In genomic region chr4:174382938-174383605, GRCh38 we compare ENCODE assay signal across 7 cellular contexts.
DNase-seq lines count a peak whose midpoint lies in the region; TF ChIP-seq lines count a peak whose summit lies in the region.
"Not testable (repeated sequence)": the region's sequence is repeated elsewhere in the genome, so short reads cannot be mapped to it uniquely, and the experiment has no call there.

No MANE protein-coding gene starts in this region.

- TF ChIP-seq CTCF in WERI-Rb-1 (IDR thresholded peaks at IDR 0.05; ENCODE audit: low read depth, low read length): peak; percentile 7; the same call in 1 of the 2 replicates
- not testable (repeated sequence) for TF ChIP-seq CTCF in hepatocyte (IDR thresholded peaks at IDR 0.05; ENCODE audit: poor library complexity); mesothelial cell of epicardium (IDR thresholded peaks at IDR 0.05; ENCODE audit: unreplicated experiment); smooth muscle cell (IDR thresholded peaks at IDR 0.05; ENCODE audit: borderline replicate concordance, insufficient read depth, poor library complexity, severe bottlenecking)

- not testable (repeated sequence) for H3K4me3 ChIP-seq in WERI-Rb-1 (ENCODE audit: low read depth, low read length); hepatocyte; smooth muscle cell

- not testable (repeated sequence) for H3K27ac ChIP-seq in WERI-Rb-1; smooth muscle cell (ENCODE audit: low read depth)
- peak overlapping the region; percentile 95 for H3K27ac ChIP-seq in hepatocyte

- DNase-seq in GDM1 (lab: John Stamatoyannopoulos, UW) (peak; percentile 24), LoVo (ENCODE audit: low spot score) (peak; percentile 47), NCI-H82 treated with DMSO at 0.1 percent for 48 hours (lab: John Stamatoyannopoulos, UW; ENCODE audit: unreplicated experiment) (peak; percentile 33), WERI-Rb-1 (peak; percentile 68), hepatocyte (ENCODE audit: low spot score) (peak; percentile 24)
- DNase-seq in mesothelial cell of epicardium (ENCODE audit: low spot score in 2 of 2, unreplicated experiment in 2 of 2); smooth muscle cell (lab: John Stamatoyannopoulos, UW; ENCODE audit: unreplicated experiment): not testable (repeated sequence)

- not testable (repeated sequence) for H2AFZ ChIP-seq in hepatocyte; smooth muscle cell (ENCODE audit: low read depth)

- not testable (repeated sequence) for H3K79me2 ChIP-seq in hepatocyte; smooth muscle cell (ENCODE audit: low read depth)

- WGBS in hepatocyte (ENCODE audit: low lambda C conversion rate, missing lambda C conversion rate): 11% methylated on average over 6 of the region's 6 CpGs
- WGBS in smooth muscle cell (ENCODE audit: low lambda C conversion rate): 20% methylated on average over 6 of the region's 6 CpGs

- not testable (repeated sequence) for H3F3A ChIP-seq in smooth muscle cell (ENCODE audit: low read depth)

- not testable (repeated sequence) for H3K36me3 ChIP-seq in WERI-Rb-1; hepatocyte (replicated peaks; ENCODE audit: insufficient read depth, low read depth); smooth muscle cell (ENCODE audit: low read depth)

- not testable (repeated sequence) for H4K20me1 ChIP-seq in hepatocyte (ENCODE audit: insufficient read depth, poor library complexity, severe bottlenecking); smooth muscle cell (ENCODE audit: low read depth)

- H3K4me2 ChIP-seq in hepatocyte: not testable (repeated sequence)
- peak overlapping the region; percentile 40 for H3K4me2 ChIP-seq in smooth muscle cell

- not testable (repeated sequence) for H3K4me3 Mint-ChIP-seq in mesothelial cell of epicardium

- not testable (repeated sequence) for H3K9me3 Mint-ChIP-seq in mesothelial cell of epicardium

- H3K9me3 ChIP-seq in WERI-Rb-1 (ENCODE audit: severe bottlenecking); hepatocyte (ENCODE audit: low read depth); smooth muscle cell (replicated peaks; ENCODE audit: low read depth): not testable (repeated sequence)

- H3K4me1 ChIP-seq in hepatocyte (ENCODE audit: insufficient read depth); smooth muscle cell (ENCODE audit: low read depth): not testable (repeated sequence)

- H3K27ac Mint-ChIP-seq in mesothelial cell of epicardium: peak overlapping the region; percentile 25

- not testable (repeated sequence) for H3K36me3 Mint-ChIP-seq in mesothelial cell of epicardium

- peaks cover 37% of the 10 kb centered on the region for H3K4me1 Mint-ChIP-seq in mesothelial cell of epicardium

- not testable (repeated sequence) for H3K9me2 ChIP-seq in hepatocyte (replicated peaks; ENCODE audit: insufficient read depth)

- H3K27me3 ChIP-seq in WERI-Rb-1 (ENCODE audit: insufficient read depth, low read depth, severe bottlenecking); hepatocyte; smooth muscle cell (ENCODE audit: low read depth): not testable (repeated sequence)

- H3K9ac ChIP-seq in smooth muscle cell (ENCODE audit: low read depth): not testable (repeated sequence)

- H3K27me3 Mint-ChIP-seq in mesothelial cell of epicardium (ENCODE audit: low read depth): not testable (repeated sequence)
